Comparison of ENCODE assay signal across 9 cellular contexts in the genomic region with DNA sequence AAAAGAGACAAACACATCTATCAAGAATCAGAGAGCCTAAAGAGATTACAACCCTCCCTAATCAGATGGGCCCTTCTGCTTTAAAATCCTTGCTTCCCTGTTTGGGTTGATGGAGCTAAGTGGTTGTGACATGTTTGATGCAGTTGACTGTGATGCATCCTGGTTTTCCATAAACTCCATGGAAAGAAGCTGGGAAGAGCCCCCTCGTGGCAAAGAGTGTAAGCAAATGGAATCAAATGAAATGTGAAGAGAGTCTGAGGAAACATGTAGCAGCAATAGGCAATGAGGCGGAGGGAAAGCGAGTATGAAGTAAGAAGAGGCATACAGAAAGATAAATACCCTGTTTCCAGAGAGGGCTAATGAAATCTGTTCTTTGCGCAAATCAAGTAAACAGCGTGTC.
A peak's percentile ranks its signal among the peaks of the same experiment; 100 is the strongest.
DNase-seq lines count a peak whose midpoint lies in the region; TF ChIP-seq lines count a peak whose summit lies in the region.
"Had no signal": no experiment of that assay in that cellular context is flagged by ENCODE, and none has a peak within 500 bp of the region (broad histone marks: within the 10 kb centered on the region; RNA-seq: fewer than 3 reads in every experiment).

No MANE protein-coding gene starts in this region.

- CTCF ChIA-PET in RWPE1 (lab: Yijun Ruan, JAX) = interaction anchor here (0.5 to 0.8 kb wide), 3 partner anchors 27 to 510 kb away, joined by 4 to 6 read pairs (median 4); no protein-coding TSS in a partner anchor

- TF ChIP-seq CTCF in AG10803 (conservative IDR thresholded peaks at IDR 0.05; ENCODE audit: low read length) = peak; percentile 58
- TF ChIP-seq CTCF in astrocyte of the cerebellum (IDR thresholded peaks at IDR 0.05; ENCODE audit: low read depth, low read length, missing control alignments) = peak; percentile 63
- TF ChIP-seq CTCF in RWPE1 (conservative IDR thresholded peaks at IDR 0.05; ENCODE audit: low read depth) = no peak

- POLR2A ChIA-PET in RWPE1 (lab: Yijun Ruan, JAX; ENCODE audit: low non-redundant PET) = no interaction called here

- no peak overlapping the region for H3K4me3 ChIP-seq in AG10803 (ENCODE audit: low read length)
- H3K4me3 ChIP-seq in astrocyte of the cerebellum (ENCODE audit: low read depth, low read length) = no peak overlapping the region
- H3K4me3 ChIP-seq: K562 had no signal

- in situ Hi-C loops in astrocyte of the cerebellum (cut with HindIII; ENCODE audit: low sequenced_read_pairs) = no loop called here

- DNase-seq in AG10803 (ENCODE audit: low read depth) = peak; percentile 22
- peak; percentile 50 for DNase-seq in HT1080 (ENCODE audit: low read depth)
- no peak for DNase-seq in astrocyte of the cerebellum (ENCODE audit: low read depth)
- peak; percentile 36 for DNase-seq in kidney glomerular epithelial cell (lab: John Stamatoyannopoulos, UW)
- DNase-seq in activated effector memory CD4-positive, alpha-beta T cell treated with Interleukin-2 at 50 U/mL for 16 hours = no peak
- no peak for DNase-seq in NCI-H2029 treated with DMSO at 0.1 percent for 48 hours (lab: John Stamatoyannopoulos, UW)
- DNase-seq in RWPE1 (ENCODE audit: low spot score) = no peak
- no peak for DNase-seq in hippocampal formation (lab: John Stamatoyannopoulos, UW)

- no peak overlapping the region for H3K27ac ChIP-seq in RWPE1

Comparison
In these comparisons a context has a peak if more than half of its experiments do, and no peak if none do; other contexts are left out.
1. DNase-seq: peak in AG10803 (single experiment), HT1080 (single experiment) and kidney glomerular epithelial cell (single experiment); none in astrocyte of the cerebellum (single experiment), activated effector memory CD4-positive, alpha-beta T cell treated with Interleukin-2 at 50 U/mL for 16 hours (single experiment), NCI-H2029 treated with DMSO at 0.1 percent for 48 hours (single experiment), RWPE1 (single experiment) and hippocampal formation (0 of 2).